ENCODE assay signal across 33 cellular contexts in the genomic region with DNA sequence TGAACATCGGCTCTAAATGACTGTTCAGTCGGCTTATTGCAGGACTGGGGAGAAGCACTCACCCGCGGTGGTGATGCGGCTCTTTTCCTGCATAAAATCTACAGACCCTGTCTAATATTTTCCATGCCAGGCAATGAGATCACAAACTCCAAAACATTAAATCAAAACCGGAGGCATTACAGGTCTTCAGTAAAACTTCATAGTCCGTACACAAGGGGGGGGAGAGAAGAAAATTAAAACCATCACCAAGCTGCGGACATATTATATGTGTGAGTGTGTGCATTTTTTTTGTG. TPM values are rescaled to one million over a fixed set of nuclear protein-coding genes. Genes with fewer than 3 reads are reported as not detected.
"Had no signal": no experiment of that assay in that cellular context is flagged by ENCODE, and none has a peak within 500 bp of the region (broad histone marks: within the 10 kb centered on the region; RNA-seq: fewer than 3 reads in every experiment).

No MANE protein-coding gene starts in this region.

- H3K9me3 ChIP-seq: colonic mucosa, esophagus squamous epithelium, gastrocnemius medialis, heart right ventricle, left lung, lower lobe of right lung, mucosa of descending colon had no signal

- H3K27ac ChIP-seq: colonic mucosa, epithelial cell of prostate, esophagus squamous epithelium, gastrocnemius medialis, heart right ventricle, left lung, lower lobe of right lung had no signal

- H3K27ac Mint-ChIP-seq: dendritic cell treated with granulocyte-macrophage colony-stimulating factor and Interleukin-4, amounts not matched to agents 40 ng/mL and 50 ng/mL, for 4 days; effector memory CD8-positive, alpha-beta T cell; endodermal cell; mesothelial cell of epicardium had no signal

- H3K4me1 ChIP-seq: colonic mucosa, gastrocnemius medialis had no signal

- H3K4me3 Mint-ChIP-seq: dendritic cell treated with granulocyte-macrophage colony-stimulating factor and Interleukin-4, amounts not matched to agents 40 ng/mL and 50 ng/mL, for 4 days; effector memory CD8-positive, alpha-beta T cell; endodermal cell; mesothelial cell of epicardium had no signal

- FAIRE-seq: endometrium, islet of Langerhans, keratinocyte had no signal

- ATAC-seq: effector memory CD8-positive, alpha-beta T cell; esophagus mucosa; gastrocnemius medialis; heart right ventricle; left cardiac atrium; left lung; left ventricle myocardium superior; lower lobe of right lung; mucosa of descending colon had no signal

- H3K9me3 Mint-ChIP-seq: dendritic cell treated with granulocyte-macrophage colony-stimulating factor and Interleukin-4, amounts not matched to agents 40 ng/mL and 50 ng/mL, for 4 days; endodermal cell; mesothelial cell of epicardium had no signal

- H3K4me3 ChIP-seq: colonic mucosa, esophagus squamous epithelium, gastrocnemius medialis, heart right ventricle, left lung, lower lobe of right lung, mucosa of descending colon had no signal

- DNase-seq: colonic mucosa; cortex of kidney; effector CD8-positive, alpha-beta T cell; effector memory CD8-positive, alpha-beta T cell; endodermal cell; erythroblast; esophagus squamous epithelium; foreskin fibroblast; foreskin melanocyte; gastrocnemius medialis; glutamatergic neuron; head of caudate nucleus; heart right ventricle; hippocampal formation; left cardiac atrium; left lung; left ventricle myocardium superior; lower lobe of right lung; mesenchymal stem cell; mucosa of descending colon had no signal

- H3K36me3 ChIP-seq: colonic mucosa, esophagus squamous epithelium, gastrocnemius medialis, heart right ventricle, left lung, lower lobe of right lung had no signal

- H3K36me3 Mint-ChIP-seq: mesothelial cell of epicardium had no signal

RNA-seq across cellular contexts. Expression of gene PAX1, which starts 6.3 kb away (rescaled TPM):
- total RNA-seq: colonic mucosa, dermis microvascular lymphatic vessel endothelial cell, endodermal cell, esophagus mucosa, glomerular endothelial cell, heart right ventricle, kidney epithelial cell, left cardiac atrium, left lung, left ventricle myocardium superior, lower lobe of right lung, lung microvascular endothelial cell, mesenteric fat pad, mesothelial cell of epicardium, myocyte had no signal
- polyA plus RNA-seq: heart right ventricle, keratinocyte had no signal
